8 cellular contexts compared by ENCODE assay signal in genomic region chr13:63837701-63838100, GRCh38.
DNase-seq lines count a peak whose midpoint lies in the region; ATAC-seq, FAIRE-seq and TF ChIP-seq lines count a peak whose summit lies in the region.
"Not testable (repeated sequence)": the region's sequence is repeated elsewhere in the genome, so short reads cannot be mapped to it uniquely, and the experiment has no call there.

No MANE protein-coding gene starts in this region.

- H3K9me3 Mint-ChIP-seq in endodermal cell; osteocyte (ENCODE audit: unreplicated experiment); stimulated activated naive CD8-positive, alpha-beta T cell treated with anti-CD3 and anti-CD28 coated beads, Interleukin-15, amount 100 ng/mL, for 72 hours: not testable (repeated sequence)

- not testable (repeated sequence) for TF ChIP-seq CTCF in endodermal cell (conservative IDR thresholded peaks at IDR 0.05); kidney (IDR thresholded peaks at IDR 0.05; ENCODE audit: borderline replicate concordance, extremely low read depth, insufficient read depth); osteocyte (IDR thresholded peaks at IDR 0.05); spleen (IDR thresholded peaks at IDR 0.05 in 8 of 11, conservative IDR thresholded peaks at IDR 0.05 in 3 of 11); upper lobe of right lung (IDR thresholded peaks at IDR 0.05)

- H3K9ac ChIP-seq in endodermal cell (ENCODE audit: extremely low read depth, low read length, poor library complexity, severe bottlenecking); kidney (ENCODE audit: low read length in 2 of 2): not testable (repeated sequence)

- not testable (repeated sequence) for H3K4me3 ChIP-seq in endodermal cell (ENCODE audit: low read length); kidney (ENCODE audit: low read length in 2 of 2); spleen; upper lobe of right lung

- not testable (repeated sequence) for H3K27me3 ChIP-seq in endodermal cell (ENCODE audit: control insufficient read depth, insufficient read depth, low read length, poor library complexity, severe bottlenecking); spleen (replicated peaks in 1 of 7); upper lobe of right lung

- not testable (repeated sequence) for H3K9me3 ChIP-seq in endodermal cell (ENCODE audit: control insufficient read depth, low read length); kidney (ENCODE audit: control insufficient read depth in 1 of 2, low read length in 2 of 2); upper lobe of right lung
- peaks cover 0 to 55% (median 38%) of the 10 kb centered on the region in 8 donors for H3K9me3 ChIP-seq in spleen

- 86% methylated on average over 6 of the region's 21 CpGs; no CpG with 5 or more reads in 1 of the 2 experiments for WGBS in endodermal cell (ENCODE audit: insufficient coverage in 1 of 2, insufficient read length in 1 of 2), 2 experiments
- WGBS in spleen, 5 donors: 91 to 97% (median 95%) methylated on average over 7 to 21 of the region's 21 CpGs

- H3K36me3 Mint-ChIP-seq in endodermal cell (ENCODE audit: low read depth); osteocyte (ENCODE audit: unreplicated experiment): not testable (repeated sequence)

- not testable (repeated sequence) for H3K27ac ChIP-seq in endodermal cell (ENCODE audit: low read depth, low read length); kidney (ENCODE audit: low read depth in 2 of 2, low read length in 2 of 2); spleen; upper lobe of right lung

- FAIRE-seq in kidney (lab: Jason Lieb, UNC): not testable (repeated sequence)

- H3K4me3 Mint-ChIP-seq in endodermal cell; osteocyte (ENCODE audit: unreplicated experiment); stimulated activated naive CD8-positive, alpha-beta T cell treated with anti-CD3 and anti-CD28 coated beads, Interleukin-15, amount 100 ng/mL, for 72 hours: not testable (repeated sequence)

- peak; percentile 39 for ATAC-seq in stimulated activated naive CD8-positive, alpha-beta T cell treated with anti-CD3 and anti-CD28 coated beads, Interleukin-15, amount 100 ng/mL, for 72 hours
- not testable (repeated sequence) for ATAC-seq in upper lobe of right lung

- not testable (repeated sequence) for H3K27me3 Mint-ChIP-seq in endodermal cell (ENCODE audit: insufficient read depth); osteocyte (ENCODE audit: unreplicated experiment); stimulated activated naive CD8-positive, alpha-beta T cell treated with anti-CD3 and anti-CD28 coated beads, Interleukin-15, amount 100 ng/mL, for 72 hours

- TF ChIP-seq POLR2A in spleen (IDR thresholded peaks at IDR 0.05): not testable (repeated sequence)

- not testable (repeated sequence) for H3K4me1 Mint-ChIP-seq in endodermal cell; osteocyte (ENCODE audit: unreplicated experiment); stimulated activated naive CD8-positive, alpha-beta T cell treated with anti-CD3 and anti-CD28 coated beads, Interleukin-15, amount 100 ng/mL, for 72 hours

- DNase-seq in activated gamma-delta T cell (lab: John Stamatoyannopoulos, UW) (peak; percentile 5), endodermal cell (peak; percentile 10), islet precursor cell (peak; percentile 13), kidney (peak; percentile 16), osteocyte (ENCODE audit: extremely low spot score, unreplicated experiment) (peak; percentile 72), spleen (peak; percentile 33), upper lobe of right lung (peak; percentile 40)
- not testable (repeated sequence) for DNase-seq in stimulated activated naive CD8-positive, alpha-beta T cell treated with anti-CD3 and anti-CD28 coated beads, Interleukin-15, amount 100 ng/mL, for 72 hours

- intact Hi-C loops in kidney (cut with DNase I); spleen (cut with DNase I; ENCODE audit: low total_unique reads); upper lobe of right lung (cut with DNase I): not testable (repeated sequence)

- H3K4me1 ChIP-seq in endodermal cell (ENCODE audit: control insufficient read depth, insufficient read depth, low read length); kidney (ENCODE audit: control insufficient read depth in 1 of 2, insufficient read depth in 1 of 2, low read depth in 1 of 2, low read length in 2 of 2); spleen; upper lobe of right lung: not testable (repeated sequence)

- not testable (repeated sequence) for H3K27ac Mint-ChIP-seq in endodermal cell; osteocyte (ENCODE audit: unreplicated experiment); stimulated activated naive CD8-positive, alpha-beta T cell treated with anti-CD3 and anti-CD28 coated beads, Interleukin-15, amount 100 ng/mL, for 72 hours

- H3K36me3 ChIP-seq in endodermal cell (ENCODE audit: control insufficient read depth, insufficient read depth, low read length); kidney (ENCODE audit: control insufficient read depth in 1 of 2, insufficient read depth in 2 of 2, low read length in 2 of 2); spleen; upper lobe of right lung: not testable (repeated sequence)
